Comparison of ENCODE assay signal across 8 cellular contexts in the genomic region with DNA sequence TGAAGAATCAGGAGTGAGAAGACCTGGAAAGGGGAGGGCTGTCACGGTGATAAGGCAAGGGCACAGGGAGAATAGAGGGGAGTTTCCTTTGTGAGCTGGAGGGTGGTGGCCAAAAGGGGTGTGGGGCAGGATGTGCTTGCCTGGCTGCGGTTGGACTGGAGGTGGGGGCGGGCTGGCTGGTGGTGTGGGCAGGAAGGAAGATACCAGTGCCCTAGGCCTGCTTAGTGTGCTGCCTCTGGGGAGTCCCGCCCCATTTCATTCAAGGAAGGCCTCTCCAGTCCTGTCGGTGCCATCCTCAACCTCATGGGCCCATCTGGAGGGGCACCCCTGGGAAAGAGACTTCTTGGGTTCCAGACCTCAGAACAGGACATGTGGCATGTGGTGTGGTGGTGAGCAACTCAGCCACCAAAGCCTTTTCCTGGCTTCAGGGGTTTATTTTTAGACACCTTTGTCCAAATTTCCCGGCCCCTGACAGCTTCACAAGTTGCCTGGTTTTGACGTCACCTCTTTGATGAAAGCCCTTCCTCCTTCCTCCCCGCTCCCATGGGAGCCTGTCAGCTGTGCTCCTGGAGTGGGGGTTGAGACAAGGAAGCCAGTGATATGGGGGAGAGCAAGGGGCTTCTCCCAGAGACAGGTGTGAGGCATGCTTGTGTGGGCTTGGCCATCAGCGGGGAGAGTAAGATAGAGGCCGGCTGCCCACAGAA.
DNase-seq lines count a peak whose midpoint lies in the region; ATAC-seq and TF ChIP-seq lines count a peak whose summit lies in the region.

No MANE protein-coding gene starts in this region.

- DNase-seq in NB4 (ENCODE audit: low read depth): peak; percentile 97
- peak; percentile 81 for DNase-seq in activated T-cell treated with anti-CD3 and anti-CD28 coated beads, Interleukin-2, amount 50 U/mL, for 24 hours
- peak; percentile 66 for DNase-seq in glomerular visceral epithelial cell (ENCODE audit: extremely low spot score)
- DNase-seq in stimulated activated CD4-positive, alpha-beta T cell treated with anti-CD3 and anti-CD28 coated beads, Interleukin-15, amount 100 ng/mL, for 48 hours (ENCODE audit: low read depth in 2 of 2): peak; percentile 67 to 73
- no peak for DNase-seq in NCI-H1436 (lab: John Stamatoyannopoulos, UW)
- no peak for DNase-seq in NCI-H510A (lab: John Stamatoyannopoulos, UW)

- H3K4me3 ChIP-seq in NB4 (ENCODE audit: low read depth, low read length): peak overlapping the region; percentile 23

- no peak for TF ChIP-seq CTCF in NB4 (IDR thresholded peaks at IDR 0.05; ENCODE audit: low read depth, low read length)

- peak overlapping the region; percentile 91 for H3K27ac Mint-ChIP-seq in activated T-cell treated with anti-CD3 and anti-CD28 coated beads, Interleukin-2, amount 50 U/mL, for 24 hours

- H3K27me3 Mint-ChIP-seq in activated T-cell treated with anti-CD3 and anti-CD28 coated beads, Interleukin-2, amount 50 U/mL, for 24 hours: no peaks in the 10 kb centered on the region

- H3K9me3 Mint-ChIP-seq in activated T-cell treated with anti-CD3 and anti-CD28 coated beads, Interleukin-2, amount 50 U/mL, for 24 hours: no peaks in the 10 kb centered on the region

- H3K36me3 Mint-ChIP-seq in activated T-cell treated with anti-CD3 and anti-CD28 coated beads, Interleukin-2, amount 50 U/mL, for 24 hours (ENCODE audit: low read depth): peaks cover 84% of the 10 kb centered on the region

- peak; percentile 66 for ATAC-seq in GM21390 (IDR thresholded peaks at IDR 0.05; ENCODE audit: unreplicated experiment)
- ATAC-seq in HG02884 (IDR thresholded peaks at IDR 0.05; ENCODE audit: unreplicated experiment): no peak

- peaks cover 75% of the 10 kb centered on the region for H3K4me1 Mint-ChIP-seq in activated T-cell treated with anti-CD3 and anti-CD28 coated beads, Interleukin-2, amount 50 U/mL, for 24 hours (ENCODE audit: low read depth)

- H3K4me3 Mint-ChIP-seq in activated T-cell treated with anti-CD3 and anti-CD28 coated beads, Interleukin-2, amount 50 U/mL, for 24 hours: peak overlapping the region; percentile 52

- TF ChIP-seq POLR2A in NB4 (IDR thresholded peaks at IDR 0.05; ENCODE audit: extremely low read depth, insufficient read length): no peak

Comparison
In these comparisons a context has a peak if more than half of its experiments do, and no peak if none do; other contexts are left out.
1. DNase-seq: peak in NB4 (single experiment), activated T-cell treated with anti-CD3 and anti-CD28 coated beads, Interleukin-2, amount 50 U/mL, for 24 hours (single experiment), glomerular visceral epithelial cell (single experiment) and stimulated activated CD4-positive, alpha-beta T cell treated with anti-CD3 and anti-CD28 coated beads, Interleukin-15, amount 100 ng/mL, for 48 hours (2 of 2); none in NCI-H1436 (single experiment) and NCI-H510A (single experiment).